ENCODE assay signal across 34 cellular contexts in genomic region chr7:93987297-93987696, GRCh38.
"Had no signal": no experiment of that assay in that cellular context is flagged by ENCODE, and none has a peak within 500 bp of the region (broad histone marks: within the 10 kb centered on the region; RNA-seq: fewer than 3 reads in every experiment).

No MANE protein-coding gene starts in this region.

- H3K4me3 Mint-ChIP-seq: activated B cell treated with CpG ODN at 0.5 μM for 24 hours; activated CD4-positive, alpha-beta memory T cell treated with anti-CD3 and anti-CD28 coated beads for 36 hours; activated CD4-positive, alpha-beta T cell treated with anti-CD3 and anti-CD28 coated beads, Interleukin-2, amount 10 ng/mL, durations not matched to agents 24 days and 14 days; activated CD8-positive, alpha-beta T cell treated with anti-CD3 and anti-CD28 coated beads for 36 hours; activated naive CD4-positive, alpha-beta T cell treated with anti-CD3 and anti-CD28 coated beads for 36 hours; activated naive CD8-positive, alpha-beta T cell treated with anti-CD3 and anti-CD28 coated beads for 36 hours; activated T-cell treated with anti-CD3 and anti-CD28 coated beads, Interleukin-2, amount 50 U/mL, for 4 hours; activated T-cell treated with anti-CD3 and anti-CD28 coated beads, Interleukin-2, amount 50 U/mL, for 72 hours; activated T-helper 1 cell treated with anti-CD3 and anti-CD28 coated beads, Interleukin-12 subunit alpha, Interleukin-12 subunit beta, Interleukin-2, Interleukin-4 antibody, amounts not matched to agents 30 ng/mL and 10 ng/mL and 1 ng/mL, durations not matched to agents 14 hours and 24 hours and 36 hours; activated T-helper 17 cell treated with anti-CD3 and anti-CD28 coated beads, Interleukin-2, amount 50 U/mL, for 72 hours; T-helper 1 cell treated with Interleukin-12 subunit alpha and Interleukin-12 subunit beta and Interleukin-4 antibody, amounts not matched to agents 30 μg/mL and 1 μg/mL, for 36 hours; T-helper 2 cell treated with Interferon-gamma antibody and Interleukin-4, amounts not matched to agents 5 μg/mL and 100 μg/mL, for 36 hours had no signal

- H3K27ac Mint-ChIP-seq: activated B cell treated with CpG ODN at 0.5 μM for 24 hours; activated CD4-positive, alpha-beta memory T cell treated with anti-CD3 and anti-CD28 coated beads for 36 hours; activated CD4-positive, alpha-beta T cell treated with anti-CD3 and anti-CD28 coated beads, Interleukin-2, amount 10 ng/mL, durations not matched to agents 24 days and 14 days; activated CD8-positive, alpha-beta T cell treated with anti-CD3 and anti-CD28 coated beads for 36 hours; activated naive CD4-positive, alpha-beta T cell treated with anti-CD3 and anti-CD28 coated beads for 36 hours; activated naive CD4-positive, alpha-beta T cell treated with anti-CD3 and anti-CD28 coated beads, Interleukin-2, amount 50 U/mL, for 72 hours; activated naive CD8-positive, alpha-beta T cell treated with anti-CD3 and anti-CD28 coated beads for 36 hours; activated T-cell treated with anti-CD3 and anti-CD28 coated beads, Interleukin-2, amount 50 U/mL, for 72 hours; activated T-helper 1 cell treated with anti-CD3 and anti-CD28 coated beads, Interleukin-12 subunit alpha, Interleukin-12 subunit beta, Interleukin-2, Interleukin-4 antibody, amounts not matched to agents 30 ng/mL and 10 ng/mL and 1 ng/mL, durations not matched to agents 14 hours and 24 hours and 36 hours; activated T-helper 17 cell treated with anti-CD3 and anti-CD28 coated beads, Interleukin-2, amount 50 U/mL, for 72 hours; T-helper 1 cell treated with Interleukin-12 subunit alpha and Interleukin-12 subunit beta and Interleukin-4 antibody, amounts not matched to agents 30 μg/mL and 1 μg/mL, for 36 hours; T-helper 2 cell treated with Interferon-gamma antibody and Interleukin-4, amounts not matched to agents 5 μg/mL and 100 μg/mL, for 36 hours had no signal

- H3K4me1 ChIP-seq: body of pancreas, breast epithelium had no signal

- H3K9me3 Mint-ChIP-seq: activated B cell treated with CpG ODN at 0.5 μM for 24 hours; activated CD4-positive, alpha-beta memory T cell treated with anti-CD3 and anti-CD28 coated beads for 36 hours; activated CD4-positive, alpha-beta T cell treated with anti-CD3 and anti-CD28 coated beads, Interleukin-2, amount 10 ng/mL, durations not matched to agents 24 days and 14 days; activated CD8-positive, alpha-beta T cell treated with anti-CD3 and anti-CD28 coated beads for 36 hours; activated naive CD4-positive, alpha-beta T cell treated with anti-CD3 and anti-CD28 coated beads for 36 hours; activated naive CD4-positive, alpha-beta T cell treated with anti-CD3 and anti-CD28 coated beads, Interleukin-2, amount 50 U/mL, for 72 hours; activated naive CD8-positive, alpha-beta T cell treated with anti-CD3 and anti-CD28 coated beads for 36 hours; activated T-cell treated with anti-CD3 and anti-CD28 coated beads, Interleukin-2, amount 50 U/mL, for 4 hours; activated T-cell treated with anti-CD3 and anti-CD28 coated beads, Interleukin-2, amount 50 U/mL, for 72 hours; activated T-helper 1 cell treated with anti-CD3 and anti-CD28 coated beads, Interleukin-12 subunit alpha, Interleukin-12 subunit beta, Interleukin-2, Interleukin-4 antibody, amounts not matched to agents 30 ng/mL and 10 ng/mL and 1 ng/mL, durations not matched to agents 14 hours and 24 hours and 36 hours; activated T-helper 17 cell treated with anti-CD3 and anti-CD28 coated beads, Interleukin-2, amount 50 U/mL, for 72 hours; T-helper 1 cell treated with Interleukin-12 subunit alpha and Interleukin-12 subunit beta and Interleukin-4 antibody, amounts not matched to agents 30 μg/mL and 1 μg/mL, for 36 hours; T-helper 2 cell treated with Interferon-gamma antibody and Interleukin-4, amounts not matched to agents 5 μg/mL and 100 μg/mL, for 36 hours had no signal

- H3K4me1 Mint-ChIP-seq: activated CD4-positive, alpha-beta T cell treated with anti-CD3 and anti-CD28 coated beads, Interleukin-2, amount 10 ng/mL, durations not matched to agents 24 days and 14 days; activated naive CD8-positive, alpha-beta T cell treated with anti-CD3 and anti-CD28 coated beads for 36 hours; activated T-helper 17 cell treated with anti-CD3 and anti-CD28 coated beads, Interleukin-2, amount 50 U/mL, for 72 hours had no signal

- DNase-seq: activated B cell treated with CpG ODN at 0.5 μM for 24 hours; activated CD4-positive, alpha-beta memory T cell treated with anti-CD3 and anti-CD28 coated beads for 36 hours; activated CD4-positive, alpha-beta T cell treated with anti-CD3 and anti-CD28 coated beads for 4 hours; activated CD4-positive, alpha-beta T cell treated with anti-CD3 and anti-CD28 coated beads, Interleukin-2, amount 10 ng/mL, durations not matched to agents 24 days and 14 days; activated CD4-positive, alpha-beta T cell treated with anti-CD3 and anti-CD28 coated beads, Interleukin-2, amount 50 U/mL, for 1 hour; activated CD4-positive, alpha-beta T cell treated with anti-CD3 and anti-CD28 coated beads, Interleukin-2, amount 50 U/mL, for 4 hours; activated CD4-positive, CD25-positive, alpha-beta regulatory T cell treated with anti-CD3 and anti-CD28 coated beads, Interleukin-2, amount 50 U/mL, for 72 hours; activated CD8-positive, alpha-beta memory T cell treated with anti-CD3 and anti-CD28 coated beads, Interleukin-2, amount 50 U/mL, for 4 hours; activated CD8-positive, alpha-beta T cell treated with anti-CD3 and anti-CD28 coated beads for 36 hours; activated effector memory CD4-positive, alpha-beta T cell treated with anti-CD3 and anti-CD28 coated beads, Interleukin-2, amount 50 U/mL, for 16 hours; activated gamma-delta T cell treated with Interleukin-2 at 50 U/mL for 16 hours; activated naive CD4-positive, alpha-beta T cell; activated naive CD4-positive, alpha-beta T cell treated with anti-CD3 and anti-CD28 coated beads for 36 hours; activated naive CD4-positive, alpha-beta T cell treated with anti-CD3 and anti-CD28 coated beads, Interleukin-2, amount 50 U/mL, for 16 hours; activated naive CD8-positive, alpha-beta T cell treated with anti-CD3 and anti-CD28 coated beads for 36 hours; activated T-cell treated with anti-CD3 and anti-CD28 coated beads for 4 hours; activated T-cell treated with anti-CD3 and anti-CD28 coated beads, Interleukin-2, amount 50 U/mL, for 1 hour; activated T-cell treated with anti-CD3 and anti-CD28 coated beads, Interleukin-2, amount 50 U/mL, for 4 hours; activated T-cell treated with anti-CD3 and anti-CD28 coated beads, Interleukin-2, amount 50 U/mL, for 72 hours; amniotic stem cell; aorta; body of pancreas; brain microvascular endothelial cell; central memory CD4-positive, alpha-beta T cell; T-helper 1 cell; T-helper 2 cell; T-helper 9 cell had no signal

- H3K27ac ChIP-seq: body of pancreas, brain microvascular endothelial cell, breast epithelium, VCaP had no signal

- H3K27me3 ChIP-seq: body of pancreas, brain microvascular endothelial cell, breast epithelium had no signal

- ATAC-seq: activated CD8-positive, alpha-beta T cell treated with anti-CD3 and anti-CD28 coated beads for 36 hours; activated naive CD4-positive, alpha-beta T cell treated with anti-CD3 and anti-CD28 coated beads, Interleukin-2, amount 50 U/mL, for 72 hours; activated T-cell treated with anti-CD3 and anti-CD28 coated beads, Interleukin-2, amount 50 U/mL, for 4 hours; activated T-cell treated with anti-CD3 and anti-CD28 coated beads, Interleukin-2, amount 50 U/mL, for 72 hours; activated T-helper 17 cell treated with anti-CD3 and anti-CD28 coated beads, Interleukin-2, amount 50 U/mL, for 72 hours; body of pancreas had no signal

- H3K27me3 Mint-ChIP-seq: activated B cell treated with CpG ODN at 0.5 μM for 24 hours; activated CD4-positive, alpha-beta memory T cell treated with anti-CD3 and anti-CD28 coated beads for 36 hours; activated CD4-positive, alpha-beta T cell treated with anti-CD3 and anti-CD28 coated beads, Interleukin-2, amount 10 ng/mL, durations not matched to agents 24 days and 14 days; activated CD8-positive, alpha-beta T cell treated with anti-CD3 and anti-CD28 coated beads for 36 hours; activated naive CD8-positive, alpha-beta T cell treated with anti-CD3 and anti-CD28 coated beads for 36 hours; activated T-helper 17 cell treated with anti-CD3 and anti-CD28 coated beads, Interleukin-2, amount 50 U/mL, for 72 hours had no signal

- H3K4me3 ChIP-seq: body of pancreas, breast epithelium had no signal

- H3K36me3 ChIP-seq: brain microvascular endothelial cell, breast epithelium had no signal
